Comparison of ENCODE assay signal across 6 cellular contexts in the genomic region with DNA sequence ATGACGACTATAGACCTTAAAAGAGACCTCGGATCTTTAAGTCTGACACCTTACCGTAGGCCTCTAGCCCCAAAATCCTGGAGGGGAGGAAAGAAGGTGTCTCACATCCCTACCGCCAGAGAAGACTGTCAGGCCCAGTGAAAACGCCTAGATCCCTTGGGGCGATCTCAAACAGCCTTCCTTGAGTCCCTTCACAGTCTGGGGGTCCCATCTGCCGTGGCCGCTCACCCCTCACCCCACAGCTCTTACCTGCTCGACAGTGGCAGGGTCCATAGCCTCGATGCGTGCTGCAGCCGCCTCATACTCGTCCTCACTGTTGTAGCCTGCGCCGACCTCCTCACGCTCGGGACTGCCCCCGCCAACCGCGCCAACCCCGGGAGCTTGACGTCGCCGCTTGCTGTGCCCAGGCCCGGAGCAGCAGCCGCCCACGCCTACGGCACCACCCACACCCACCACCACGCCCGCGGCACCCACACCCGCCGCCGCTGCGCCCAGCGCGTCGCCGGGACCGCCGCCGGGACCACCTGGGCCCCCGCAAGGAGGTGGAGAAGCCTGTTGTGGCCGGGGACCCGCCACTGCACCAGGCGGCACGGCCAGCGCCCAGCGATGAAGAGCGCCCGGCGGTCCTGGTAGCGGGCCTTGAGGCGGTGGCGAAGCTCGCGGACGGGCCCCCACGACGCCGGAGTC. TPM values are rescaled to one million over a fixed set of nuclear protein-coding genes. Genes with fewer than 3 reads are reported as not detected.
DNase-seq lines count a peak whose midpoint lies in the region; ATAC-seq and TF ChIP-seq lines count a peak whose summit lies in the region.

No MANE protein-coding gene starts in this region.

- no peaks in the 10 kb centered on the region for H3K36me3 ChIP-seq in prostate gland

- intact Hi-C loops in prostate gland (cut with DNase I), result loop anchor here (5.0 kb wide), 1 partner anchor 60 kb away; a partner anchor contains a TSS

- DNase-seq in CD1c-positive myeloid dendritic cell (ENCODE audit: extremely low spot score) (peak; percentile 17), RPMI7951 (ENCODE audit: low read depth) (peak; percentile 16), dermis blood vessel endothelial cell (peak; percentile 40), prostate gland (ENCODE audit: low spot score) (peak; percentile 3), mucosa of gallbladder (ENCODE audit: low spot score) (no peak)

- H3K9me3 ChIP-seq in prostate gland, result no peaks in the 10 kb centered on the region

- H3K27ac ChIP-seq in prostate gland, result peak overlapping the region; percentile 93 to 95

- no peaks in the 10 kb centered on the region for H3K4me1 ChIP-seq in prostate gland (replicated peaks)

- 12% methylated on average over 7 of the region's 61 CpGs for WGBS in prostate gland

- peak overlapping the region; percentile 52 to 53 for H3K4me3 ChIP-seq in prostate gland

- no peaks in the 10 kb centered on the region for H3K27me3 ChIP-seq in prostate gland (replicated peaks; ENCODE audit: insufficient read depth)

- no peak for TF ChIP-seq POLR2A in prostate gland (IDR thresholded peaks at IDR 0.05)

- no peak for TF ChIP-seq CTCF in prostate gland (IDR thresholded peaks at IDR 0.05)

- no peak for ATAC-seq in GM19395 (IDR thresholded peaks at IDR 0.05; ENCODE audit: unreplicated experiment)

RNA-seq across cellular contexts. Expression of a gene that starts 0.5 kb away (rescaled TPM):
- total RNA-seq in RPMI7951 (2014; rRNA removed; shearing (Covaris generic)), result 24.6 and 28.7 TPM in 2 replicates
- total RNA-seq in dermis blood vessel endothelial cell (29.4 and 38.2 TPM in 2 replicates), prostate gland (10 to 100 TPM; 44.1 to 84.2 TPM), mucosa of gallbladder (57.3 TPM)

RNA-seq across cellular contexts. Expression of a gene that starts 14.8 kb away (rescaled TPM):
- 0.59 and 1.4 TPM in 2 replicates for total RNA-seq in RPMI7951 (2014; rRNA removed; shearing (Covaris generic))
- total RNA-seq in dermis blood vessel endothelial cell, result 0.34 and 0.79 TPM in 2 replicates
- 1 to 10 TPM in 1 of 2 donors, under 1 TPM in 1; 0.23 to 1.9 TPM for total RNA-seq in prostate gland
- total RNA-seq in mucosa of gallbladder, result 6.5 TPM

RNA-seq across cellular contexts. Expression of a gene that starts 38.0 kb away (rescaled TPM):
- 21.3 and 22.0 TPM in 2 replicates for total RNA-seq in RPMI7951 (2014; rRNA removed; shearing (Covaris generic))
- total RNA-seq in dermis blood vessel endothelial cell (4.8 and 6.5 TPM in 2 replicates), prostate gland (10 to 100 TPM; 12.1 to 23.5 TPM), mucosa of gallbladder (11.5 TPM)

RNA-seq across cellular contexts. Expression of a gene that starts 45.2 kb away (rescaled TPM):
- 17.7 and 18.3 TPM in 2 replicates for total RNA-seq in RPMI7951 (2014; rRNA removed; shearing (Covaris generic))
- 29.7 and 30.8 TPM in 2 replicates for total RNA-seq in dermis blood vessel endothelial cell
- total RNA-seq in prostate gland, result 10 to 100 TPM; 26.9 to 62.4 TPM
- 52.7 TPM for total RNA-seq in mucosa of gallbladder

RNA-seq across cellular contexts. Expression of a gene that starts 45.4 kb away (rescaled TPM):
- 29.9 and 40.6 TPM in 2 replicates for total RNA-seq in RPMI7951 (2014; rRNA removed; shearing (Covaris generic))
- 13.6 and 16.7 TPM in 2 replicates for total RNA-seq in dermis blood vessel endothelial cell
- 10 to 100 TPM; 29.7 to 39.0 TPM for total RNA-seq in prostate gland
- total RNA-seq in mucosa of gallbladder, result 50.4 TPM
